ENCODE assay signal across 8 cellular contexts in the genomic region with DNA sequence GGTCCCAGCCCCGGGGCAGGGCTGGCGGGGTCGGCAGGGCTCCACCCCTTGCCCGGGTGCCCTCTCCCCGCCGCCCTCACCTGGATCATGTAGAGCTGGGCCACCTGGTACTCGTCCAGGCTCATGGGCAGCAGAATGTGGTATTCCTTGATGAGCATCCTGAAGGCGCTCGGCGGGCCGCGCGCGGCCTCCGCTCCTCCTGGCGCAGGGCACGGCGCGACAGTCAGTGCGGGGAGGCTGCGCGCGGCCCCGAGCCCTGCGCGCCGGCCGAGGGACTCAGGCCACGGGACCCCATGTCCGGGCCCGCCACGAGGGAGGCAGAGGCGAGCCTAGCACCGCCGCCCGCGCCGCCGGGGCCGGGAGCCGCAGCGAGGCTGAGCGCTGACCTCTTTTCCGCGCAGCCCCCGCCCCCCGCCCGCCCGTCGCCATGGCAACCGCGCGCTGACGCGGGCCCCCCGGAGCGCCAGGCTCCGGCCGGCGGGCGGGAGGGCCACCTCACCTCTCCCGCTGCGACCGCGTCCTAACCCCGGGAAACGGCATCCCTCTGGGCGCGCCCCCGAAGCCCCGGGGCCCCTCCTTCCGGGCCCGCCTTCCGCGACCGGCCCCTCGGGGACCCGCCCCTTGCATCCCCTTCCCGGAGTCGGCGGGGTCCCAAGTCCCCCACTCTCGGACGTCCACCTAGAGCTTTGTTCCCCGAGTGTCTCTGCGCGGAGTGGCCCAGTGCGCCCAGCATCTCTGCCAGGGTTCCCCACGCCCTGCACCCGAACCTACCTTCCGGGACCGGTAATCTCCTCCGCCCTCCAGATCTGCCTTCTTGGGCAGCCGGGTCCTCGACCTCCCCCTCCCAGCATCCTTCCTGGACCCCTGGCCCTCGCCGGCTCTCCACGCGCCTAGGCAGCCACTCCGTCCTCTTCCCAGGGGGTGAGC. TPM values are rescaled to one million over a fixed set of nuclear protein-coding genes. Genes with fewer than 3 reads are reported as not detected.
A peak's percentile ranks its signal among the peaks of the same experiment; 100 is the strongest.
DNase-seq lines count a peak whose midpoint lies in the region; ATAC-seq, FAIRE-seq and TF ChIP-seq lines count a peak whose summit lies in the region.

No MANE protein-coding gene starts in this region.

- FAIRE-seq in frontal cortex (lab: Jason Lieb, UNC): no peak

- H3K9ac ChIP-seq in MM.1S (ENCODE audit: low read length) (no peak overlapping the region), rectal smooth muscle tissue (ENCODE audit: low read length) (peak overlapping the region; percentile 51)

- H3K36me3 ChIP-seq in MM.1S (replicated peaks; ENCODE audit: insufficient read depth, low read length) (no peaks in the 10 kb centered on the region), rectal smooth muscle tissue (ENCODE audit: control insufficient read depth, insufficient read depth, low read length) (no peaks in the 10 kb centered on the region)

- H3F3A ChIP-seq in MM.1S (ENCODE audit: insufficient read depth, low read length): peaks cover 14% of the 10 kb centered on the region

- peaks cover 84% of the 10 kb centered on the region for H3K36me3 Mint-ChIP-seq in activated T-helper 17 cell treated with anti-CD3 and anti-CD28 coated beads, Interleukin-2, amount 50 U/mL, for 72 hours (ENCODE audit: low read depth)

- H3K4me2 ChIP-seq in MM.1S (ENCODE audit: low read depth, low read length): peak overlapping the region; percentile 63; the same call in 1 of the 2 replicates

- no peak for TF ChIP-seq CTCF in MM.1S (IDR thresholded peaks at IDR 0.05; ENCODE audit: low read length)

- H3K4me1 ChIP-seq in MM.1S (ENCODE audit: low read length) (peaks cover 20% of the 10 kb centered on the region), rectal smooth muscle tissue (ENCODE audit: control insufficient read depth, insufficient read depth, low read length) (peaks cover 9% of the 10 kb centered on the region)

- peaks cover 29% of the 10 kb centered on the region for H3K4me1 Mint-ChIP-seq in activated T-helper 17 cell treated with anti-CD3 and anti-CD28 coated beads, Interleukin-2, amount 50 U/mL, for 72 hours

- no peaks in the 10 kb centered on the region for H3K9me3 Mint-ChIP-seq in activated T-helper 17 cell treated with anti-CD3 and anti-CD28 coated beads, Interleukin-2, amount 50 U/mL, for 72 hours

- H3K27ac ChIP-seq in MM.1S (ENCODE audit: low read length) (no peak overlapping the region), rectal smooth muscle tissue (ENCODE audit: low read depth, low read length) (peak overlapping the region; percentile 33)

- H3K27me3 ChIP-seq in MM.1S (replicated peaks; ENCODE audit: insufficient read depth, low read length) (peaks cover 51% of the 10 kb centered on the region), rectal smooth muscle tissue (ENCODE audit: control insufficient read depth, insufficient read depth, low read length) (peaks cover 5% of the 10 kb centered on the region)

- H4K20me1 ChIP-seq in MM.1S (ENCODE audit: insufficient read depth, low read length): no peaks in the 10 kb centered on the region

- H3K27me3 Mint-ChIP-seq in activated T-helper 17 cell treated with anti-CD3 and anti-CD28 coated beads, Interleukin-2, amount 50 U/mL, for 72 hours: no peaks in the 10 kb centered on the region

- no peak for ATAC-seq in activated T-helper 17 cell treated with anti-CD3 and anti-CD28 coated beads, Interleukin-2, amount 50 U/mL, for 72 hours (replicated peaks)

- H2AFZ ChIP-seq in MM.1S (ENCODE audit: low read length): no peak overlapping the region

- H3K9me2 ChIP-seq in MM.1S (replicated peaks; ENCODE audit: insufficient read depth, low read length): no peaks in the 10 kb centered on the region

- H3K4me3 Mint-ChIP-seq in activated T-helper 17 cell treated with anti-CD3 and anti-CD28 coated beads, Interleukin-2, amount 50 U/mL, for 72 hours: peak overlapping the region; percentile 94

- peak overlapping the region; percentile 39 for H3K4me3 ChIP-seq in MM.1S (ENCODE audit: low read length)
- H3K4me3 ChIP-seq in rectal smooth muscle tissue (ENCODE audit: low read length): peak overlapping the region; percentile 85

- H3K27ac Mint-ChIP-seq in activated T-helper 17 cell treated with anti-CD3 and anti-CD28 coated beads, Interleukin-2, amount 50 U/mL, for 72 hours: peak overlapping the region; percentile 73

- peaks cover 13% of the 10 kb centered on the region for H3K79me2 ChIP-seq in MM.1S (ENCODE audit: low read length)

- no peaks in the 10 kb centered on the region for H3K9me3 ChIP-seq in MM.1S (replicated peaks; ENCODE audit: insufficient read depth, low read length)

- DNase-seq in ELF-1 (ENCODE audit: low read depth, low spot score) (peak; percentile 17), MM.1S (no peak), frontal cortex (ENCODE audit: low spot score in 2 of 2) (peak; percentile 70 to 81), cerebellar cortex (ENCODE audit: low spot score) (no peak), germinal center (ENCODE audit: low spot score) (no peak), NCI-H2081 treated with DMSO at 0.1 percent for 48 hours (lab: John Stamatoyannopoulos, UW) (no peak)

RNA-seq across cellular contexts. Expression of gene PITPNM1, which starts 0.9 kb away (rescaled TPM):
- 100 to 1,000 TPM in 1 of 2 donors, 10 to 100 TPM in 1; 97.9 to 111 TPM for total RNA-seq in activated T-helper 17 cell treated with anti-CD3 and anti-CD28 coated beads, Interleukin-2, amount 50 U/mL, for 72 hours
- 32.6 TPM for total RNA-seq in frontal cortex

RNA-seq across cellular contexts. Expression of gene CDK2AP2, which starts 3.7 kb away (rescaled TPM):
- 10 to 100 TPM; 65.0 to 71.7 TPM for total RNA-seq in activated T-helper 17 cell treated with anti-CD3 and anti-CD28 coated beads, Interleukin-2, amount 50 U/mL, for 72 hours
- 4.9 TPM for total RNA-seq in frontal cortex

RNA-seq across cellular contexts. Expression of gene CABP2, which starts 19.0 kb away (rescaled TPM):
- not detected for total RNA-seq in activated T-helper 17 cell treated with anti-CD3 and anti-CD28 coated beads, Interleukin-2, amount 50 U/mL, for 72 hours
- total RNA-seq in frontal cortex: not detected

RNA-seq across cellular contexts. Expression of gene AIP, which starts 21.5 kb away (rescaled TPM):
- total RNA-seq in activated T-helper 17 cell treated with anti-CD3 and anti-CD28 coated beads, Interleukin-2, amount 50 U/mL, for 72 hours: 100 to 1,000 TPM; 152 to 186 TPM
- total RNA-seq in frontal cortex: 89.3 TPM

RNA-seq across cellular contexts. Expression of gene TMEM134, which starts 35.2 kb away (rescaled TPM):
- 10 to 100 TPM; 30.0 to 83.0 TPM for total RNA-seq in activated T-helper 17 cell treated with anti-CD3 and anti-CD28 coated beads, Interleukin-2, amount 50 U/mL, for 72 hours
- total RNA-seq in frontal cortex: 17.5 TPM

Comparison
In these comparisons a context has a peak if more than half of its experiments do, and no peak if none do; other contexts are left out.
1. DNase-seq: peak in ELF-1 (single experiment) and frontal cortex (2 of 2); none in MM.1S (single experiment), cerebellar cortex (single experiment), germinal center (single experiment) and NCI-H2081 treated with DMSO at 0.1 percent for 48 hours (single experiment).
2. RNA of gene CDK2AP2, which starts 3.7 kb away (total RNA-seq): 65.0 to 71.7 TPM in activated T-helper 17 cell treated with anti-CD3 and anti-CD28 coated beads, Interleukin-2, amount 50 U/mL, for 72 hours; 4.9 TPM in frontal cortex (single experiment); every median in the first group is over 10 times any median in the second.